11 cellular contexts compared by ENCODE assay signal in genomic region chr2:85135066-85135914, GRCh38. TPM values are rescaled to one million over a fixed set of nuclear protein-coding genes. Genes with fewer than 3 reads are reported as not detected.
DNase-seq lines count a peak whose midpoint lies in the region; ATAC-seq and TF ChIP-seq lines count a peak whose summit lies in the region.
"Had no signal": no experiment of that assay in that cellular context is flagged by ENCODE, and none has a peak within 500 bp of the region (broad histone marks: within the 10 kb centered on the region; RNA-seq: fewer than 3 reads in every experiment).

No MANE protein-coding gene starts in this region.

- H3K9me3 ChIP-seq in vagina = no peaks in the 10 kb centered on the region

- H3K4me3 Mint-ChIP-seq in neural crest cell = peak overlapping the region; percentile 92

- peaks cover 5% of the 10 kb centered on the region for H3K36me3 Mint-ChIP-seq in neural crest cell (ENCODE audit: low read depth)

- no peak overlapping the region for H3K27ac Mint-ChIP-seq in neural crest cell (ENCODE audit: unreplicated experiment)

- peaks cover 49% of the 10 kb centered on the region for H3K4me1 Mint-ChIP-seq in neural crest cell

- no peaks in the 10 kb centered on the region for H3K27me3 ChIP-seq in vagina

- H3K36me3 ChIP-seq in vagina = no peaks in the 10 kb centered on the region

- no peak for ATAC-seq in left cardiac atrium
- ATAC-seq in Right ventricle myocardium inferior = no peak
- no peak for ATAC-seq in GM18519 (IDR thresholded peaks at IDR 0.05; ENCODE audit: low FRiP score, unreplicated experiment)

- peak overlapping the region; percentile 91 for H3K27ac ChIP-seq in vagina
- H3K27ac ChIP-seq: C4-2B had no signal

- peak overlapping the region; percentile 86 for H3K4me3 ChIP-seq in fibroblast of the aortic adventitia (ENCODE audit: low read depth, low read length)
- H3K4me3 ChIP-seq in vagina = peak overlapping the region; percentile 87 to 95

- H3K27me3 Mint-ChIP-seq in neural crest cell (ENCODE audit: low read depth) = peaks cover 5% of the 10 kb centered on the region

- H3K4me1 ChIP-seq in vagina = peaks cover 51% of the 10 kb centered on the region

- H3K9me3 Mint-ChIP-seq in neural crest cell = no peaks in the 10 kb centered on the region

- DNase-seq in left cardiac atrium = peak; percentile 31
- DNase-seq in Right ventricle myocardium inferior (ENCODE audit: missing footprints) = no peak
- DNase-seq in fibroblast of the aortic adventitia (ENCODE audit: low read depth) = no peak
- DNase-seq in neural crest cell (ENCODE audit: low read depth, low spot score) = no peak
- DNase-seq in vagina (ENCODE audit: extremely low spot score in 2 of 2) = no peak
- no peak for DNase-seq in NCI-H524 treated with DMSO at 0.1 percent for 48 hours (lab: John Stamatoyannopoulos, UW)
- no peak for DNase-seq in NCI-H345 treated with DMSO at 0.1 percent for 48 hours (lab: John Stamatoyannopoulos, UW; ENCODE audit: unreplicated experiment)
- DNase-seq: NCI-H345 had no signal

- TF ChIP-seq CTCF in fibroblast of the aortic adventitia (IDR thresholded peaks at IDR 0.05; ENCODE audit: insufficient read depth, low read length) = no peak
- no peak for TF ChIP-seq CTCF in neural crest cell (conservative IDR thresholded peaks at IDR 0.05)
- TF ChIP-seq CTCF in vagina (IDR thresholded peaks at IDR 0.05) = no peak

- intact Hi-C loops in left cardiac atrium (cut with DNase I) = loop anchor here in 1 of 2 donors (5.0 kb wide), 1 partner anchor 47 kb away; no protein-coding TSS in a partner anchor
- intact Hi-C loops in Right ventricle myocardium inferior (cut with DNase I) = no loop called here
- intact Hi-C loops in vagina (cut with DNase I) = no loop called here

- no peak for TF ChIP-seq POLR2A in vagina (IDR thresholded peaks at IDR 0.05)

RNA-seq across cellular contexts. Expression of gene TCF7L1, which starts 2.1 kb away (rescaled TPM):
- total RNA-seq in left cardiac atrium (10 to 100 TPM; 17.1 to 17.3 TPM), Right ventricle myocardium inferior (9.3 TPM), fibroblast of the aortic adventitia (ENCODE audit: low replicate concordance) (3.5 and 3.7 TPM in 2 replicates), neural crest cell (40.3 and 41.8 TPM in 2 replicates), vagina (8.3 TPM)
- total RNA-seq: T-helper 2 cell treated with Interferon-gamma antibody and Interleukin-4, amounts not matched to agents 100 ng/mL and 5 ng/mL, for 36 hours had no signal
